Comparison of ENCODE assay signal across 1 cellular context in the genomic region with DNA sequence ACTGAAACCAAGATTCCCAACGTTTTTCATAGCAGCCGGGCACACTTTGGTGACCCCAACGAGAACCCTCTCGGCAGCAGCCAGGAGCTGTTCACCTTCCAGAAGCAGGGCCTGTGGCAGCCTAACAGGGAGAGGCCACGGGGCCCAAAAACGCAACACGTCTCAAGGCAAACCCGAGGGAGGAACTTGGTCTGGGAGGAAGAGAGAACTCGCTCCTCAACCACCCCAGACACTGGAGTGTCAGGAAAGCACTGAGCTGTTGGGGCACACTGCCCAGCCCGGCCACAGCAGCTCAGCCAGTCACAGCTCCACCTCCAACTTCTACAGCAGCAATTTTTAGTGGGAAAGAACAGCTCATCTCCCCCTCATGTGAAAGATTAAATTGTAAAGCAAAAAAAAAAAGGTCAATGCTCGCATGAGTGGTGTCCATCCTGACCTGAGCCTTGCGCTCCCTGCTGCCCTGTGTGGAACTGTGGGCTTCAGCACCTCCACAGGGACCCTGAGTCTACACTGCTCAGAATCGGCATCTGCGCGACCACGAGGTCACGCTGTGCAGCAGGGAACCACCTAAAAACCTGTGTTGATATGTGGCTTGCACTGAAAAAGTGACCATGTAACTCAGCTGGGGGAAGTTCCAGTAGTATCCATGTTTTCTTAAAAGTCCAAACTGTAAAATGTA.
TF ChIP-seq lines count a peak whose summit lies in the region.

No MANE protein-coding gene starts in this region.

TF ChIP-seq in K562, 482 proteins besides CTCF, POLR2A, EP300 and RAD21 (continued from another document):
- TF ChIP-seq, protein P1, sequence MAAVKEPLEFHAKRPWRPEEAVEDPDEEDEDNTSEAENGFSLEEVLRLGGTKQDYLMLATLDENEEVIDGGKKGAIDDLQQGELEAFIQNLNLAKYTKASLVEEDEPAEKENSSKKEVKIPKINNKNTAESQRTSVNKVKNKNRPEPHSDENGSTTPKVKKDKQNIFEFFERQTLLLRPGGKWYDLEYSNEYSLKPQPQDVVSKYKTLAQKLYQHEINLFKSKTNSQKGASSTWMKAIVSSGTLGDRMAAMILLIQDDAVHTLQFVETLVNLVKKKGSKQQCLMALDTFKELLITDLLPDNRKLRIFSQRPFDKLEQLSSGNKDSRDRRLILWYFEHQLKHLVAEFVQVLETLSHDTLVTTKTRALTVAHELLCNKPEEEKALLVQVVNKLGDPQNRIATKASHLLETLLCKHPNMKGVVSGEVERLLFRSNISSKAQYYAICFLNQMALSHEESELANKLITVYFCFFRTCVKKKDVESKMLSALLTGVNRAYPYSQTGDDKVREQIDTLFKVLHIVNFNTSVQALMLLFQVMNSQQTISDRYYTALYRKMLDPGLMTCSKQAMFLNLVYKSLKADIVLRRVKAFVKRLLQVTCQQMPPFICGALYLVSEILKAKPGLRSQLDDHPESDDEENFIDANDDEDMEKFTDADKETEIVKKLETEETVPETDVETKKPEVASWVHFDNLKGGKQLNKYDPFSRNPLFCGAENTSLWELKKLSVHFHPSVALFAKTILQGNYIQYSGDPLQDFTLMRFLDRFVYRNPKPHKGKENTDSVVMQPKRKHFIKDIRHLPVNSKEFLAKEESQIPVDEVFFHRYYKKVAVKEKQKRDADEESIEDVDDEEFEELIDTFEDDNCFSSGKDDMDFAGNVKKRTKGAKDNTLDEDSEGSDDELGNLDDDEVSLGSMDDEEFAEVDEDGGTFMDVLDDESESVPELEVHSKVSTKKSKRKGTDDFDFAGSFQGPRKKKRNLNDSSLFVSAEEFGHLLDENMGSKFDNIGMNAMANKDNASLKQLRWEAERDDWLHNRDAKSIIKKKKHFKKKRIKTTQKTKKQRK (IDR thresholded peaks at IDR 0.05; ENCODE audit: borderline replicate concordance, low read depth, low read length) = no peak
- TF ChIP-seq RFX1 (IDR thresholded peaks at IDR 0.05) (no peak), FOXA1 (IDR thresholded peaks at IDR 0.05; ENCODE audit: borderline replicate concordance) (no peak), SIX5 (IDR thresholded peaks at IDR 0.05; ENCODE audit: borderline replicate concordance in 1 of 2, insufficient read depth in 1 of 2, low read depth in 1 of 2, low read length in 2 of 2) (no peak), POLR2G (IDR thresholded peaks at IDR 0.05; ENCODE audit: low read depth, low read length) (no peak)
- TF ChIP-seq, protein P2, sequence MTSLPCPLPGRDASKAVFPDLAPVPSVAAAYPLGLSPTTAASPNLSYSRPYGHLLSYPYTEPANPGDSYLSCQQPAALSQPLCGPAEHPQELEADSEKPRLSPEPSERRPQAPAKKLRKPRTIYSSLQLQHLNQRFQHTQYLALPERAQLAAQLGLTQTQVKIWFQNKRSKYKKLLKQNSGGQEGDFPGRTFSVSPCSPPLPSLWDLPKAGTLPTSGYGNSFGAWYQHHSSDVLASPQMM (CRISPR knock-in tag; IDR thresholded peaks at IDR 0.05) = no peak
- TF ChIP-seq, protein P3, sequence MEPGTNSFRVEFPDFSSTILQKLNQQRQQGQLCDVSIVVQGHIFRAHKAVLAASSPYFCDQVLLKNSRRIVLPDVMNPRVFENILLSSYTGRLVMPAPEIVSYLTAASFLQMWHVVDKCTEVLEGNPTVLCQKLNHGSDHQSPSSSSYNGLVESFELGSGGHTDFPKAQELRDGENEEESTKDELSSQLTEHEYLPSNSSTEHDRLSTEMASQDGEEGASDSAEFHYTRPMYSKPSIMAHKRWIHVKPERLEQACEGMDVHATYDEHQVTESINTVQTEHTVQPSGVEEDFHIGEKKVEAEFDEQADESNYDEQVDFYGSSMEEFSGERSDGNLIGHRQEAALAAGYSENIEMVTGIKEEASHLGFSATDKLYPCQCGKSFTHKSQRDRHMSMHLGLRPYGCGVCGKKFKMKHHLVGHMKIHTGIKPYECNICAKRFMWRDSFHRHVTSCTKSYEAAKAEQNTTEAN (CRISPR knock-in tag; IDR thresholded peaks at IDR 0.05) = no peak
